ENCODE assay signal across 14 cellular contexts in genomic region chr20:45487231-45487635, GRCh38. TPM values are rescaled to one million over a fixed set of nuclear protein-coding genes. Genes with fewer than 3 reads are reported as not detected.
DNase-seq lines count a peak whose midpoint lies in the region; ATAC-seq and TF ChIP-seq lines count a peak whose summit lies in the region.
"Had no signal": no experiment of that assay in that cellular context is flagged by ENCODE, and none has a peak within 500 bp of the region (broad histone marks: within the 10 kb centered on the region; RNA-seq: fewer than 3 reads in every experiment).

No MANE protein-coding gene starts in this region.

- no peak for ATAC-seq in stimulated activated naive CD8-positive, alpha-beta T cell treated with anti-CD3 and anti-CD28 coated beads, Interleukin-15, Interleukin-2, amounts not matched to agents 100 U/mL and 50 U/mL, for 24 hours
- no peak for ATAC-seq in stimulated activated naive CD8-positive, alpha-beta T cell treated with anti-CD3 and anti-CD28 coated beads, Interleukin-15, amount 100 ng/mL, for 72 hours

- no peaks in the 10 kb centered on the region for H3K27me3 ChIP-seq in iPS-15b (ENCODE audit: control insufficient read depth, insufficient read depth, low read length)
- H3K27me3 ChIP-seq in esophagus squamous epithelium: peaks cover 0 to 72% (median 0%) of the 10 kb centered on the region in 4 donors
- H3K27me3 ChIP-seq: BLaER1 treated with 17β-estradiol and CSF1 and Interleukin-3, amounts not matched to agents 10 nM and 100 nM had no signal

- no peak for TF ChIP-seq POLR2A in esophagus squamous epithelium (IDR thresholded peaks at IDR 0.05)

- peaks cover 34% of the 10 kb centered on the region for H3K27me3 Mint-ChIP-seq in stimulated activated naive CD8-positive, alpha-beta T cell treated with anti-CD3 and anti-CD28 coated beads, Interleukin-15, amount 100 ng/mL, for 72 hours

- no peak overlapping the region for H3K4me3 Mint-ChIP-seq in stimulated activated naive CD8-positive, alpha-beta T cell treated with anti-CD3 and anti-CD28 coated beads, Interleukin-15, amount 100 ng/mL, for 72 hours

- H3K4me3 ChIP-seq in iPS-15b (ENCODE audit: low read depth, low read length) (peak overlapping the region; percentile 70), esophagus squamous epithelium (no peak overlapping the region)
- H3K4me3 ChIP-seq: BLaER1 treated with 17β-estradiol and CSF1 and Interleukin-3, amounts not matched to agents 10 nM and 100 nM had no signal

- intact Hi-C loops in esophagus squamous epithelium (cut with DNase I): no loop called here

- H3K9me3 ChIP-seq in iPS-15b (ENCODE audit: control insufficient read depth, insufficient read depth, low read length) (no peaks in the 10 kb centered on the region), esophagus squamous epithelium (no peaks in the 10 kb centered on the region)
- H3K9me3 ChIP-seq: BLaER1 treated with 17β-estradiol and CSF1 and Interleukin-3, amounts not matched to agents 10 nM and 100 nM had no signal

- no peak overlapping the region for H3K27ac ChIP-seq in esophagus squamous epithelium
- H3K27ac ChIP-seq: BLaER1 treated with 17β-estradiol and CSF1 and Interleukin-3, amounts not matched to agents 10 nM and 100 nM had no signal

- H3K9me3 Mint-ChIP-seq in stimulated activated naive CD8-positive, alpha-beta T cell treated with anti-CD3 and anti-CD28 coated beads, Interleukin-15, amount 100 ng/mL, for 72 hours: no peaks in the 10 kb centered on the region

- no peaks in the 10 kb centered on the region for H3K36me3 ChIP-seq in iPS-15b (ENCODE audit: control insufficient read depth, insufficient read depth, low read length)
- no peaks in the 10 kb centered on the region for H3K36me3 ChIP-seq in esophagus squamous epithelium
- H3K36me3 ChIP-seq: BLaER1 treated with 17β-estradiol and CSF1 and Interleukin-3, amounts not matched to agents 10 nM and 100 nM had no signal

- peak in 1 of 6 experiments; percentile 8 for TF ChIP-seq CTCF in esophagus squamous epithelium (IDR thresholded peaks at IDR 0.05)

- WGBS in esophagus squamous epithelium, 2 donors: 12 to 38% methylated on average over 6 to 9 of the region's 20 CpGs

- DNase-seq in stimulated activated naive CD8-positive, alpha-beta T cell treated with anti-CD3 and anti-CD28 coated beads, Interleukin-15, Interleukin-2, amounts not matched to agents 100 U/mL and 50 U/mL, for 24 hours: peak; percentile 13
- DNase-seq in stimulated activated naive CD8-positive, alpha-beta T cell treated with anti-CD3 and anti-CD28 coated beads, Interleukin-15, amount 100 ng/mL, for 72 hours: no peak
- DNase-seq in NOMO-1 treated with dmso at 0.1 percent for 144 hours (lab: John Stamatoyannopoulos, UW; ENCODE audit: unreplicated experiment) (peak; percentile 12), esophagus squamous epithelium (lab: John Stamatoyannopoulos, UW) (no peak), DMS79 (lab: John Stamatoyannopoulos, UW) (no peak), NCI-H2081 treated with DMSO at 0.1 percent for 48 hours (lab: John Stamatoyannopoulos, UW) (no peak), SW480 (ENCODE audit: low spot score) (no peak)
- DNase-seq: activated CD4-positive, CD25-positive, alpha-beta regulatory T cell treated with anti-CD3 and anti-CD28 coated beads, Interleukin-2, amount 50 U/mL, for 72 hours; activated naive CD4-positive, alpha-beta T cell; cortex of kidney; NCI-H1105 treated with DMSO at 0.1 percent for 48 hours had no signal

- H3K4me1 ChIP-seq in iPS-15b (ENCODE audit: control insufficient read depth, insufficient read depth, low read length) (peaks cover 5% of the 10 kb centered on the region), esophagus squamous epithelium (no peaks in the 10 kb centered on the region)
- H3K4me1 ChIP-seq: BLaER1 treated with 17β-estradiol and CSF1 and Interleukin-3, amounts not matched to agents 10 nM and 100 nM had no signal

- no peak overlapping the region for H3K9ac ChIP-seq in iPS-15b (ENCODE audit: low read depth, low read length)
- H3K9ac ChIP-seq: BLaER1 treated with 17β-estradiol and CSF1 and Interleukin-3, amounts not matched to agents 10 nM and 100 nM had no signal

- no peaks in the 10 kb centered on the region for H3K4me1 Mint-ChIP-seq in stimulated activated naive CD8-positive, alpha-beta T cell treated with anti-CD3 and anti-CD28 coated beads, Interleukin-15, amount 100 ng/mL, for 72 hours

- H3K27ac Mint-ChIP-seq in stimulated activated naive CD8-positive, alpha-beta T cell treated with anti-CD3 and anti-CD28 coated beads, Interleukin-15, amount 100 ng/mL, for 72 hours: no peak overlapping the region

RNA-seq across cellular contexts. Expression of gene WFDC2, which starts 17.7 kb away (rescaled TPM):
- 10 to 100 TPM in 1 of 4 donors, under 1 TPM in 1, not detected in 2; 0.99 to 37.7 TPM for total RNA-seq in esophagus squamous epithelium
- total RNA-seq: glomerular endothelial cell had no signal

RNA-seq across cellular contexts. Expression of gene SPINT3, which starts 28.2 kb away (rescaled TPM):
- not detected for total RNA-seq in esophagus squamous epithelium
- total RNA-seq: glomerular endothelial cell had no signal

RNA-seq across cellular contexts. Expression of gene WFDC6, which starts 52.0 kb away (rescaled TPM):
- not detected for total RNA-seq in esophagus squamous epithelium
- total RNA-seq: glomerular endothelial cell had no signal

RNA-seq across cellular contexts. Expression of gene EPPIN, which starts 60.0 kb away (rescaled TPM):
- total RNA-seq in esophagus squamous epithelium: not detected
- total RNA-seq: glomerular endothelial cell had no signal

Comparison
In these comparisons a context has a peak if more than half of its experiments do, and no peak if none do; other contexts are left out.
1. DNase-seq: peak in stimulated activated naive CD8-positive, alpha-beta T cell treated with anti-CD3 and anti-CD28 coated beads, Interleukin-15, Interleukin-2, amounts not matched to agents 100 U/mL and 50 U/mL, for 24 hours (single experiment) and NOMO-1 treated with dmso at 0.1 percent for 144 hours (single experiment); none in stimulated activated naive CD8-positive, alpha-beta T cell treated with anti-CD3 and anti-CD28 coated beads, Interleukin-15, amount 100 ng/mL, for 72 hours (0 of 2), esophagus squamous epithelium (single experiment), DMS79 (single experiment), NCI-H2081 treated with DMSO at 0.1 percent for 48 hours (single experiment) and SW480 (single experiment).